Comparison of ENCODE assay signal across 8 cellular contexts in genomic region chr9:74953235-74953741, GRCh38. TPM values are rescaled to one million over a fixed set of nuclear protein-coding genes. Genes with fewer than 3 reads are reported as not detected.
DNase-seq lines count a peak whose midpoint lies in the region; ATAC-seq and TF ChIP-seq lines count a peak whose summit lies in the region.

No MANE protein-coding gene starts in this region.

- DNase-seq in activated CD4-positive, alpha-beta T cell treated with anti-CD3 and anti-CD28 coated beads for 48 hours: peak; percentile 10
- DNase-seq in activated CD4-positive, alpha-beta T cell treated with anti-CD3 and anti-CD28 coated beads for 1 hour: no peak
- DNase-seq in body of pancreas: no peak
- DNase-seq in lung (ENCODE audit: low spot score): no peak
- no peak for DNase-seq in upper lobe of left lung
- no peak for DNase-seq in NCI-H1417 treated with DMSO at 0.1 percent for 48 hours (lab: John Stamatoyannopoulos, UW)

- no peak for TF ChIP-seq CTCF in body of pancreas (IDR thresholded peaks at IDR 0.05)
- TF ChIP-seq CTCF in lung (IDR thresholded peaks at IDR 0.05; ENCODE audit: control extremely low read depth, extremely low read depth): no peak
- TF ChIP-seq CTCF in upper lobe of left lung (IDR thresholded peaks at IDR 0.05): no peak

- peak overlapping the region; percentile 89; the same call in 1 of the 2 replicates for H3K9ac ChIP-seq in HUES48 (ENCODE audit: low read depth, low read length)

- H3K4me1 ChIP-seq in HUES48 (ENCODE audit: control insufficient read depth, insufficient read depth, low read length) (peaks cover 4% of the 10 kb centered on the region), body of pancreas (peaks cover 13% of the 10 kb centered on the region), lung (ENCODE audit: control insufficient read depth in 2 of 2, insufficient read depth in 2 of 2, low read length in 2 of 2) (peaks cover 0 to 1% of the 10 kb centered on the region in 2 donors), upper lobe of left lung (peaks cover 0 to 12% (median 5%) of the 10 kb centered on the region in 4 donors)

- ATAC-seq in body of pancreas (no peak), lung (ENCODE audit: insufficient read depth, low FRiP score) (no peak), upper lobe of left lung (ENCODE audit: low FRiP score in 2 of 2) (no peak), HG03457 (IDR thresholded peaks at IDR 0.05; ENCODE audit: unreplicated experiment) (no peak)

- H3K4me3 ChIP-seq in HUES48 (ENCODE audit: low read depth, low read length): peak overlapping the region; percentile 76
- no peak overlapping the region for H3K4me3 ChIP-seq in body of pancreas
- H3K4me3 ChIP-seq in lung: no peak overlapping the region
- peak overlapping the region; percentile 58 to 99 (median 78) for H3K4me3 ChIP-seq in upper lobe of left lung

- H3K36me3 ChIP-seq in HUES48 (ENCODE audit: control insufficient read depth, insufficient read depth, low read length): no peaks in the 10 kb centered on the region
- no peaks in the 10 kb centered on the region for H3K36me3 ChIP-seq in body of pancreas (replicated peaks in 1 of 2; ENCODE audit: insufficient read depth in 1 of 2, low read depth in 2 of 2)
- no peaks in the 10 kb centered on the region for H3K36me3 ChIP-seq in lung (ENCODE audit: control insufficient read depth in 2 of 2, insufficient read depth in 2 of 2, low read length in 2 of 2)
- H3K36me3 ChIP-seq in upper lobe of left lung: no peaks in the 10 kb centered on the region

- WGBS in body of pancreas, 2 donors: 49 to 60% methylated on average over 7 of the region's 7 CpGs
- 42 to 48% methylated on average over 7 of the region's 7 CpGs for whole genome bisulfite sequencing in lung, 2 donors
- 49 to 58% methylated on average over 6 to 7 of the region's 7 CpGs for WGBS in upper lobe of left lung, 2 donors

- H3K9me3 ChIP-seq in HUES48 (ENCODE audit: control insufficient read depth, insufficient read depth, low read length) (no peaks in the 10 kb centered on the region), body of pancreas (no peaks in the 10 kb centered on the region), lung (ENCODE audit: control insufficient read depth in 2 of 2, insufficient read depth in 1 of 2, low read length in 1 of 2) (no peaks in the 10 kb centered on the region), upper lobe of left lung (no peaks in the 10 kb centered on the region)

- H3K27me3 ChIP-seq in HUES48 (ENCODE audit: control insufficient read depth, insufficient read depth, low read length) (no peaks in the 10 kb centered on the region), body of pancreas (no peaks in the 10 kb centered on the region), lung (ENCODE audit: control insufficient read depth, insufficient read depth) (no peaks in the 10 kb centered on the region), upper lobe of left lung (no peaks in the 10 kb centered on the region)

- intact Hi-C loops in body of pancreas (cut with DNase I): no loop called here

- H3K27ac ChIP-seq in HUES48 (ENCODE audit: low read depth, low read length) (peak overlapping the region; percentile 89), body of pancreas (peak overlapping the region; percentile 75 to 95 (median 88)), lung (ENCODE audit: low read depth in 1 of 2, low read length in 1 of 2) (peak overlapping the region; percentile 94 to 99), upper lobe of left lung (peak overlapping the region; percentile 89 to 94 (median 92))

- TF ChIP-seq POLR2A in body of pancreas (IDR thresholded peaks at IDR 0.05) (no peak), upper lobe of left lung (IDR thresholded peaks at IDR 0.05) (no peak)

- TF ChIP-seq EP300 in upper lobe of left lung (IDR thresholded peaks at IDR 0.05): no peak

RNA-seq across cellular contexts. Expression of gene C9orf40, which starts 0.6 kb away (rescaled TPM):
- total RNA-seq in body of pancreas (1 to 10 TPM; 1.3 to 9.9 TPM), lung (1 to 10 TPM; 2.9 TPM), upper lobe of left lung (1 to 10 TPM in 5 of 6 donors, under 1 TPM in 1; 1.00 to 6.2 (median 2.0) TPM)
- 1 to 10 TPM; 1.9 to 2.5 TPM for polyA plus RNA-seq in lung

Comparison
In these comparisons a context has a peak if more than half of its experiments do, and no peak if none do; other contexts are left out.
1. H3K4me3 ChIP-seq: peak in HUES48 (single experiment) and upper lobe of left lung (4 of 4); none in body of pancreas (0 of 2) and lung (single experiment).
2. Peak in every context shown above with its lines, with median percentiles within 50 percentile points of each other: H3K27ac ChIP-seq.